Comparison of ENCODE assay signal across 8 cellular contexts in genomic region chr1:9275567-9276034, GRCh38. TPM values are rescaled to one million over a fixed set of nuclear protein-coding genes. Genes with fewer than 3 reads are reported as not detected.
DNase-seq lines count a peak whose midpoint lies in the region; ATAC-seq and TF ChIP-seq lines count a peak whose summit lies in the region.

No MANE protein-coding gene starts in this region.

- H3K36me3 Mint-ChIP-seq in activated naive CD4-positive, alpha-beta T cell treated with anti-CD3 and anti-CD28 coated beads, Interleukin-2, amount 10 ng/mL, durations not matched to agents 7 days and 5 days, result no peaks in the 10 kb centered on the region
- no peaks in the 10 kb centered on the region for H3K36me3 Mint-ChIP-seq in stimulated activated effector memory CD8-positive, alpha-beta T cell treated with anti-CD3 and anti-CD28 coated beads, Interleukin-12 subunit alpha, Interleukin-12 subunit beta, amount 100 ng/mL, for 72 hours

- no peak for TF ChIP-seq POLR2A in esophagus muscularis mucosa (IDR thresholded peaks at IDR 0.05; ENCODE audit: low read depth)

- CTCF ChIA-PET in activated naive CD4-positive, alpha-beta T cell treated with anti-CD3 and anti-CD28 coated beads, Interleukin-2, amount 10 ng/mL, durations not matched to agents 7 days and 5 days (lab: Charles Lee), result interaction anchor here (0.8 to 1.3 kb wide), 7 partner anchors 9 to 215 kb away, joined by 3 to 8 read pairs (median 5); no protein-coding TSS in a partner anchor

- no peak for TF ChIP-seq EP300 in esophagus muscularis mucosa (IDR thresholded peaks at IDR 0.05)

- H3K27me3 ChIP-seq in left lung, result no peaks in the 10 kb centered on the region
- H3K27me3 ChIP-seq in esophagus muscularis mucosa, result no peaks in the 10 kb centered on the region

- peak; percentile 58 for DNase-seq in SIG-M5 (lab: John Stamatoyannopoulos, UW)
- peak; percentile 72 for DNase-seq in activated naive CD4-positive, alpha-beta T cell treated with anti-CD3 and anti-CD28 coated beads, Interleukin-2, amount 10 ng/mL, durations not matched to agents 7 days and 5 days
- DNase-seq in left lung, result peak; percentile 90 to 91
- peak; percentile 66 to 92 for DNase-seq in stimulated activated effector memory CD8-positive, alpha-beta T cell treated with anti-CD3 and anti-CD28 coated beads, Interleukin-12 subunit alpha, Interleukin-12 subunit beta, amount 100 ng/mL, for 72 hours (ENCODE audit: low spot score in 2 of 2)
- no peak for DNase-seq in esophagus muscularis mucosa (ENCODE audit: extremely low spot score)
- no peak for DNase-seq in NCI-H1436 treated with DMSO at 0.1 percent for 48 hours (lab: John Stamatoyannopoulos, UW)

- H3K27me3 Mint-ChIP-seq in activated naive CD4-positive, alpha-beta T cell treated with anti-CD3 and anti-CD28 coated beads, Interleukin-2, amount 10 ng/mL, durations not matched to agents 7 days and 5 days, result peaks cover 28% of the 10 kb centered on the region

- ATAC-seq in GM18870 (IDR thresholded peaks at IDR 0.05; ENCODE audit: unreplicated experiment) (peak; percentile 72), HG03159 (IDR thresholded peaks at IDR 0.05; ENCODE audit: unreplicated experiment) (peak; percentile 92), left lung (peak; percentile 92)
- ATAC-seq in stimulated activated effector memory CD8-positive, alpha-beta T cell treated with anti-CD3 and anti-CD28 coated beads, Interleukin-12 subunit alpha, Interleukin-12 subunit beta, amount 100 ng/mL, for 72 hours, result peak; percentile 94

- H3K4me1 Mint-ChIP-seq in activated naive CD4-positive, alpha-beta T cell treated with anti-CD3 and anti-CD28 coated beads, Interleukin-2, amount 10 ng/mL, durations not matched to agents 7 days and 5 days, result peaks cover 33% of the 10 kb centered on the region
- H3K4me1 Mint-ChIP-seq in stimulated activated effector memory CD8-positive, alpha-beta T cell treated with anti-CD3 and anti-CD28 coated beads, Interleukin-12 subunit alpha, Interleukin-12 subunit beta, amount 100 ng/mL, for 72 hours, result peaks cover 39% of the 10 kb centered on the region

- peaks cover 15 to 51% of the 10 kb centered on the region in 2 donors for H3K4me1 ChIP-seq in left lung
- H3K4me1 ChIP-seq in esophagus muscularis mucosa, result peaks cover 7 to 25% (median 13%) of the 10 kb centered on the region in 4 donors

- H3K27ac ChIP-seq in left lung (peak overlapping the region in 1 of 2 donors; percentile 41), esophagus muscularis mucosa (replicated peaks in 1 of 4) (no peak overlapping the region)

- H3K9me3 ChIP-seq in left lung (no peaks in the 10 kb centered on the region), esophagus muscularis mucosa (no peaks in the 10 kb centered on the region)

- no peak overlapping the region for H3K4me3 ChIP-seq in left lung
- H3K4me3 ChIP-seq in esophagus muscularis mucosa, result no peak overlapping the region

- 79% methylated on average over 9 of the region's 12 CpGs for WGBS in esophagus muscularis mucosa

- TF ChIP-seq CTCF in left lung (IDR thresholded peaks at IDR 0.05) (no peak), esophagus muscularis mucosa (IDR thresholded peaks at IDR 0.05) (no peak)

- H3K27ac Mint-ChIP-seq in activated naive CD4-positive, alpha-beta T cell treated with anti-CD3 and anti-CD28 coated beads, Interleukin-2, amount 10 ng/mL, durations not matched to agents 7 days and 5 days, result peak overlapping the region; percentile 7
- H3K27ac Mint-ChIP-seq in stimulated activated effector memory CD8-positive, alpha-beta T cell treated with anti-CD3 and anti-CD28 coated beads, Interleukin-12 subunit alpha, Interleukin-12 subunit beta, amount 100 ng/mL, for 72 hours, result peak overlapping the region; percentile 48

- intact Hi-C loops in left lung (cut with DNase I), result no loop called here
- intact Hi-C loops in esophagus muscularis mucosa (cut with DNase I), result no loop called here

- H3K36me3 ChIP-seq in left lung, result peaks cover 0 to 8% of the 10 kb centered on the region in 2 donors
- peaks cover 0 to 3% (median 0%) of the 10 kb centered on the region in 4 donors for H3K36me3 ChIP-seq in esophagus muscularis mucosa

- H3K9me3 Mint-ChIP-seq in activated naive CD4-positive, alpha-beta T cell treated with anti-CD3 and anti-CD28 coated beads, Interleukin-2, amount 10 ng/mL, durations not matched to agents 7 days and 5 days, result peaks cover 3% of the 10 kb centered on the region
- H3K9me3 Mint-ChIP-seq in stimulated activated effector memory CD8-positive, alpha-beta T cell treated with anti-CD3 and anti-CD28 coated beads, Interleukin-12 subunit alpha, Interleukin-12 subunit beta, amount 100 ng/mL, for 72 hours, result no peaks in the 10 kb centered on the region

- H3K4me3 Mint-ChIP-seq in activated naive CD4-positive, alpha-beta T cell treated with anti-CD3 and anti-CD28 coated beads, Interleukin-2, amount 10 ng/mL, durations not matched to agents 7 days and 5 days, result no peak overlapping the region
- peak overlapping the region; percentile 45 for H3K4me3 Mint-ChIP-seq in stimulated activated effector memory CD8-positive, alpha-beta T cell treated with anti-CD3 and anti-CD28 coated beads, Interleukin-12 subunit alpha, Interleukin-12 subunit beta, amount 100 ng/mL, for 72 hours

RNA-seq across cellular contexts. Expression of gene SPSB1, which starts 17.1 kb away (rescaled TPM):
- 10 to 100 TPM; 24.7 to 39.4 TPM for total RNA-seq in left lung
- total RNA-seq in esophagus muscularis mucosa, result 100 to 1,000 TPM in 2 of 4 donors, 10 to 100 TPM in 2; 61.0 to 104 (median 97.4) TPM

RNA-seq across cellular contexts. Expression of gene H6PD, which starts 41.0 kb away (rescaled TPM):
- total RNA-seq in left lung (10 to 100 TPM; 33.0 to 42.6 TPM), esophagus muscularis mucosa (10 to 100 TPM; 31.1 to 54.4 (median 38.4) TPM)

Comparison
In these comparisons a context has a peak if more than half of its experiments do, and no peak if none do; other contexts are left out.
1. DNase-seq: peak in SIG-M5 (single experiment), activated naive CD4-positive, alpha-beta T cell treated with anti-CD3 and anti-CD28 coated beads, Interleukin-2, amount 10 ng/mL, durations not matched to agents 7 days and 5 days (single experiment), left lung (2 of 2) and stimulated activated effector memory CD8-positive, alpha-beta T cell treated with anti-CD3 and anti-CD28 coated beads, Interleukin-12 subunit alpha, Interleukin-12 subunit beta, amount 100 ng/mL, for 72 hours (2 of 2); none in esophagus muscularis mucosa (single experiment) and NCI-H1436 treated with DMSO at 0.1 percent for 48 hours (single experiment).
2. Peak in every context shown above with its lines, with median percentiles within 50 percentile points of each other: ATAC-seq.